Comparison of ENCODE assay signal across 14 cellular contexts in the genomic region with DNA sequence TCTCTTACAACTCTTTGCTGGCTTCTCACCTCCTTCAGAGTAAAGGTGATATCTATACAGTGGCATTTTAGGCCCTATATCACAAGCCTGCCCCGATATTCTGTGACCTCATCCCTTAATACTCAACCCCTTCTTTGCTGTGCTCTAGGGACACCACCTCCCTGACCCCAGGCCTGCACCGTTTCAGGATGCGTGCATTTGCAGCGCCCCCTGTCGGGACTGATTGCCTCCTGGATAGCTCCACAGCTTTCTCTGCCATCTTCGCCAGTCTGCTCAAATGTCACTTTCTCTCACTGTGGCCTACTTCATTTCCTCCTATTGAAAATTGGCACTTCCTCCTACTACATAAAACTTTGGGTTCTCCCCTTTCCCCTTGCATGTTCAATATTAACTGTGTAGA.
A peak's percentile ranks its signal among the peaks of the same experiment; 100 is the strongest.
DNase-seq lines count a peak whose midpoint lies in the region; ATAC-seq and TF ChIP-seq lines count a peak whose summit lies in the region.
"Had no signal": no experiment of that assay in that cellular context is flagged by ENCODE, and none has a peak within 500 bp of the region (broad histone marks: within the 10 kb centered on the region; RNA-seq: fewer than 3 reads in every experiment).

No MANE protein-coding gene starts in this region.

- intact Hi-C loops in upper lobe of right lung (cut with DNase I): no loop called here

- POLR2A ChIA-PET in naive thymus-derived CD8-positive, alpha-beta T cell (lab: Charles Lee): no interaction called here

- ATAC-seq in GM21526 (IDR thresholded peaks at IDR 0.05; ENCODE audit: low FRiP score, unreplicated experiment): no peak
- no peak for ATAC-seq in naive thymus-derived CD8-positive, alpha-beta T cell
- no peak for ATAC-seq in HG02610 (IDR thresholded peaks at IDR 0.05; ENCODE audit: unreplicated experiment)
- no peak for ATAC-seq in upper lobe of right lung
- ATAC-seq: naive thymus-derived CD4-positive, alpha-beta T cell had no signal

- H3K4me1 ChIP-seq in OCI-LY3 (ENCODE audit: low read length) (no peaks in the 10 kb centered on the region), upper lobe of right lung (no peaks in the 10 kb centered on the region)

- H3K4me3 Mint-ChIP-seq in naive thymus-derived CD8-positive, alpha-beta T cell: no peak overlapping the region
- H3K4me3 Mint-ChIP-seq: naive thymus-derived CD4-positive, alpha-beta T cell had no signal

- peak; percentile 30; the same call in 1 of the 2 replicates for TF ChIP-seq CTCF in GM12874 (IDR thresholded peaks at IDR 0.05; ENCODE audit: insufficient read depth, low read depth, low read length)
- TF ChIP-seq CTCF in OCI-LY3 (IDR thresholded peaks at IDR 0.05; ENCODE audit: low read depth, low read length): peak; percentile 44
- no peak for TF ChIP-seq CTCF in upper lobe of right lung (IDR thresholded peaks at IDR 0.05)

- no peak overlapping the region for H3K4me2 ChIP-seq in OCI-LY3 (ENCODE audit: low read length)

- H3K79me2 ChIP-seq in OCI-LY3 (ENCODE audit: low read length): no peaks in the 10 kb centered on the region

- peaks cover 0 to 11% (median 1%) of the 10 kb centered on the region in 9 donors for H3K9me3 Mint-ChIP-seq in naive thymus-derived CD8-positive, alpha-beta T cell

- TF ChIP-seq POLR2A in erythroblast (IDR thresholded peaks at IDR 0.05; ENCODE audit: low read length): no peak

- peaks cover 0 to 3% (median 0%) of the 10 kb centered on the region in 5 donors for H3K27me3 Mint-ChIP-seq in naive thymus-derived CD8-positive, alpha-beta T cell
- H3K27me3 Mint-ChIP-seq: naive thymus-derived CD4-positive, alpha-beta T cell had no signal

- H3K9me3 ChIP-seq in OCI-LY3 (ENCODE audit: insufficient read depth, low read length): no peaks in the 10 kb centered on the region
- peaks cover 6% of the 10 kb centered on the region for H3K9me3 ChIP-seq in upper lobe of right lung

- H3K27ac Mint-ChIP-seq in naive thymus-derived CD8-positive, alpha-beta T cell: peak overlapping the region in 3 of 10 donors; percentile 26 to 79 (median 57)
- H3K27ac Mint-ChIP-seq: naive thymus-derived CD4-positive, alpha-beta T cell had no signal

- no peaks in the 10 kb centered on the region for H4K20me1 ChIP-seq in OCI-LY3 (ENCODE audit: insufficient read depth, low read length)

- DNase-seq in COLO668 (lab: John Stamatoyannopoulos, UW; ENCODE audit: unreplicated experiment) (peak; percentile 43), erythroblast (lab: John Stamatoyannopoulos, UW) (peak; percentile 28 to 40), upper lobe of right lung (no peak)
- no peak for DNase-seq in naive thymus-derived CD8-positive, alpha-beta T cell
- DNase-seq: activated CD4-positive, alpha-beta T cell treated with anti-CD3 and anti-CD28 coated beads for 1 hour; C1 segment of cervical spinal cord; GDM1; naive thymus-derived CD4-positive, alpha-beta T cell; NCI-H226; stimulated activated naive CD4-positive, alpha-beta T cell had no signal

- H3K4me3 ChIP-seq in OCI-LY3 (ENCODE audit: low read length) (no peak overlapping the region), upper lobe of right lung (no peak overlapping the region)

- peaks cover 0 to 9% (median 6%) of the 10 kb centered on the region in 4 donors for H3K4me1 Mint-ChIP-seq in naive thymus-derived CD8-positive, alpha-beta T cell

- H3K27ac ChIP-seq in OCI-LY3 (ENCODE audit: low read length) (no peak overlapping the region), upper lobe of right lung (no peak overlapping the region)

- H3K36me3 Mint-ChIP-seq in naive thymus-derived CD8-positive, alpha-beta T cell: peaks cover 0 to 2% (median 0%) of the 10 kb centered on the region in 3 donors
- H3K36me3 Mint-ChIP-seq: naive thymus-derived CD4-positive, alpha-beta T cell had no signal

- no peak overlapping the region for H2AFZ ChIP-seq in OCI-LY3 (ENCODE audit: low read depth, low read length)

- no peak overlapping the region for H3K9ac ChIP-seq in OCI-LY3 (ENCODE audit: low read length)

- H3K36me3 ChIP-seq in OCI-LY3 (replicated peaks; ENCODE audit: low read depth, low read length) (no peaks in the 10 kb centered on the region), upper lobe of right lung (no peaks in the 10 kb centered on the region)

- H3K27me3 ChIP-seq in OCI-LY3 (ENCODE audit: low read depth, low read length) (no peaks in the 10 kb centered on the region), upper lobe of right lung (no peaks in the 10 kb centered on the region)

Comparison
In these comparisons a context has a peak if more than half of its experiments do, and no peak if none do; other contexts are left out.
1. DNase-seq: peak in COLO668 (single experiment) and erythroblast (2 of 2); none in naive thymus-derived CD8-positive, alpha-beta T cell (0 of 10) and upper lobe of right lung (single experiment).